In genomic region chr21:15247613-15248012, GRCh38 we compare ENCODE assay signal across 20 cellular contexts.
DNase-seq lines count a peak whose midpoint lies in the region; ATAC-seq, FAIRE-seq and TF ChIP-seq lines count a peak whose summit lies in the region.
"Had no signal": no experiment of that assay in that cellular context is flagged by ENCODE, and none has a peak within 500 bp of the region (broad histone marks: within the 10 kb centered on the region; RNA-seq: fewer than 3 reads in every experiment).

No MANE protein-coding gene starts in this region.

- no peak for FAIRE-seq in RCC 7860 (lab: Jason Lieb, UNC)
- FAIRE-seq: GM12878, HTR-8/SVneo had no signal

- H3K36me3 ChIP-seq in MG63, result no peaks in the 10 kb centered on the region
- H3K36me3 ChIP-seq in muscle layer of duodenum (ENCODE audit: control insufficient read depth in 1 of 2, insufficient read depth in 2 of 2, low read length in 2 of 2), result no peaks in the 10 kb centered on the region
- H3K36me3 ChIP-seq: BLaER1 treated with 17β-estradiol and CSF1 and Interleukin-3, amounts not matched to agents 10 nM and 100 nM had no signal

- H3K4me3 ChIP-seq in MG63 (no peak overlapping the region), epithelial cell of esophagus (ENCODE audit: low read length) (no peak overlapping the region), muscle layer of duodenum (ENCODE audit: low read depth in 1 of 2, low read length in 2 of 2) (no peak overlapping the region)
- H3K4me3 ChIP-seq: BLaER1 treated with 17β-estradiol and CSF1 and Interleukin-3, amounts not matched to agents 10 nM and 100 nM; GM12878; GM23338 had no signal

- peak overlapping the region; percentile 53 for H3K27ac ChIP-seq in muscle layer of duodenum (ENCODE audit: low read length)
- H3K27ac ChIP-seq: BLaER1 treated with 17β-estradiol and CSF1 and Interleukin-3, amounts not matched to agents 10 nM and 100 nM had no signal

- H3K27me3 ChIP-seq in MG63 (no peaks in the 10 kb centered on the region), muscle layer of duodenum (ENCODE audit: low read depth, low read length) (no peaks in the 10 kb centered on the region)
- H3K27me3 ChIP-seq: BLaER1 treated with 17β-estradiol and CSF1 and Interleukin-3, amounts not matched to agents 10 nM and 100 nM had no signal

- no peak for TF ChIP-seq CTCF in epithelial cell of esophagus (IDR thresholded peaks at IDR 0.05; ENCODE audit: insufficient read depth, low read depth, low read length, missing control alignments)

- no peak for ATAC-seq in SK-N-SH treated with all-trans-retinoic acid at 6 μM for 48 hours
- ATAC-seq: GM12878, GM23338, HCT116 had no signal

- H3K9me3 ChIP-seq in MG63 (no peaks in the 10 kb centered on the region), muscle layer of duodenum (ENCODE audit: control insufficient read depth in 1 of 2, low read length in 2 of 2) (no peaks in the 10 kb centered on the region)

- DNase-seq in MG63 (peak; percentile 69), epithelial cell of esophagus (ENCODE audit: low read depth) (peak; percentile 29), RCC 7860 (ENCODE audit: low spot score) (no peak), GOT3 (lab: John Stamatoyannopoulos, UW) (no peak)
- DNase-seq: CD4-positive, CD25-positive, alpha-beta regulatory T cell; CD8-positive, alpha-beta memory T cell; COR-L47; DMS 273 treated with DMSO at 0.1 percent for 48 hours; DMS53; DND-41; EL; H7; HFFc6 had no signal

- H3K4me1 ChIP-seq in muscle layer of duodenum (ENCODE audit: control insufficient read depth in 1 of 2, insufficient read depth in 2 of 2, low read length in 2 of 2), result no peaks in the 10 kb centered on the region

TF ChIP-seq in SK-N-SH treated with all-trans-retinoic acid at 6 μM for 48 hours, 23 proteins besides CTCF, POLR2A, EP300 and RAD21:
- no peak for TF ChIP-seq POU6F1 (CRISPR knock-in tag; IDR thresholded peaks at IDR 0.05; ENCODE audit: borderline replicate concordance, low read depth)
- TF ChIP-seq ZFP3 (CRISPR knock-in tag; IDR thresholded peaks at IDR 0.05), result no peak
- no peak for TF ChIP-seq RARB (CRISPR knock-in tag; IDR thresholded peaks at IDR 0.05)

Comparison
In these comparisons a context has a peak if more than half of its experiments do, and no peak if none do; other contexts are left out.
1. DNase-seq: peak in MG63 (single experiment) and epithelial cell of esophagus (single experiment); none in RCC 7860 (single experiment) and GOT3 (single experiment).